In genomic region chr1:232822524-232822923, GRCh38 we compare ENCODE assay signal across 27 cellular contexts.
"Had no signal": no experiment of that assay in that cellular context is flagged by ENCODE, and none has a peak within 500 bp of the region (broad histone marks: within the 10 kb centered on the region; RNA-seq: fewer than 3 reads in every experiment).

No MANE protein-coding gene starts in this region.

- H3K36me3 ChIP-seq: left ventricle myocardium inferior, neutrophil, right lobe of liver, spleen, tibial nerve, upper lobe of right lung, vagina had no signal

- ATAC-seq: esophagus mucosa; left cardiac atrium; psoas muscle; right lobe of liver; stimulated activated naive B cell treated with anti-CD40 and anti-IgM and Interleukin-4, amounts not matched to agents 10 μg/mL and 1 μg/mL and 100 μg/mL, for 72 hours; stimulated activated naive CD8-positive, alpha-beta T cell treated with anti-CD3 and anti-CD28 coated beads, Interleukin-15, amount 100 ng/mL, for 72 hours; upper lobe of right lung had no signal

- H3K4me1 ChIP-seq: left ventricle myocardium inferior, psoas muscle, right lobe of liver, spleen, testis, tibial nerve, upper lobe of right lung, vagina had no signal

- FAIRE-seq: kidney had no signal

- H3K27me3 ChIP-seq: dorsolateral prefrontal cortex, neutrophil, right lobe of liver, spleen, testis, tibial nerve, upper lobe of right lung, vagina had no signal

- H3K27ac ChIP-seq: dorsolateral prefrontal cortex, left ventricle myocardium inferior, neutrophil, psoas muscle, right lobe of liver, testis, tibial nerve, upper lobe of right lung had no signal

- DNase-seq: cortex of kidney; dorsolateral prefrontal cortex; effector CD8-positive, alpha-beta T cell; foreskin melanocyte; immature natural killer cell; kidney; left cardiac atrium; left ventricle myocardium inferior; mesendoderm; naive B cell; nephron progenitor cell; psoas muscle; retina; right lobe of liver; spleen; stimulated activated CD4-positive, alpha-beta T cell treated with anti-CD3 and anti-CD28 coated beads, Interleukin-15, amount 100 ng/mL, for 24 hours; stimulated activated CD4-positive, alpha-beta T cell treated with anti-CD3 and anti-CD28 coated beads, Interleukin-1b, Interleukin-23, amount 100 ng/mL, for 48 hours; stimulated activated CD4-positive, alpha-beta T cell treated with anti-CD3 and anti-CD28 coated beads, Interleukin-4, amount 100 ng/mL, for 24 hours; stimulated activated naive B cell treated with anti-CD40 and anti-IgM and Interleukin-4, amounts not matched to agents 10 μg/mL and 1 μg/mL and 100 μg/mL, for 72 hours; stimulated activated naive CD8-positive, alpha-beta T cell treated with anti-CD3 and anti-CD28 coated beads, Interleukin-15, amount 100 ng/mL, for 72 hours; testis; upper lobe of right lung had no signal

- H3K4me3 ChIP-seq: dorsolateral prefrontal cortex, left ventricle myocardium inferior, lung, psoas muscle, right lobe of liver, spleen, testis, tibial nerve, upper lobe of right lung, vagina had no signal

- H3K9me3 ChIP-seq: neutrophil, psoas muscle, right lobe of liver, spleen, testis, upper lobe of right lung, vagina had no signal
